ENCODE assay signal across 8 cellular contexts in the genomic region with DNA sequence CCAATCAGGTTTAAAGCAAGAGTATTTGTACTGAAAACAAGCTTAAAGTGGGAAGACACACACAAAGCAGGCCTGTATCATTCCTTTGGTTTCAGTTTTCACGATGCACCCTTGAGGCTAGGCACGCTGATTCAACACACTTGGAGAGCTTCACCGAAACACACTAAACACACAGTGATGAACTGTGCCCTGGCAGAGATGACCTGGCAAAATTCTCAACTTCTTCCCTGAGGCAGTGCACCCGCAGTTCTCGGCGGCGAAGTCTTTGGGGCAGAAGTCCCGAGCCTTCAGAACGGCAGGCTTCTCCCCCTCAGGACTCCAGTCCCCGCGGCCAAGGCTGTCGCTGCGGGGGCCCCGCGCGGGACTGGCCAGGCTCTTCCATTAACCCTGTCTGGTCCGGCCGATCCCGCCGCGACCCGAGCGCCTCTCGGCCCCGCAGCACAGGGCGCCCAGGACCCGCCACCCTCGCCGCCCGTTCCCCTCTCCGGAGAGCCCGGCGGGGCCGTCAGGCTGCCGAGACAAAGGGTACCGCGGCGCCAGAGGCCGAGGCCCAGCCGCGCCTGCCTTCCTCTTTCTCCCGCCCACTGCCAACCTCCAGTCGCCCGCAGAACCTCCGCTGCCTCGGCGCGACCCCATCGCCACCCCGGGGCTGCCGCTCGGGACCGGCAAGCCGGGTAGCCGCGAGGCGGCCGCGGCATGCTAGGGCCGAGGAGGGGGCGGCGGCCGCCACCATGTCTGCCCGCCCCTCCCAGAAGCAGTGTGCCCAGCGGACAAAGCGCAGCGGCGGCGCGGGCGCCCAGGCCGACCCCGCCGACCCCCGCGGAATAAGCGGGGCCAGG. TPM values are rescaled to one million over a fixed set of nuclear protein-coding genes. Genes with fewer than 3 reads are reported as not detected.
DNase-seq lines count a peak whose midpoint lies in the region; ATAC-seq, FAIRE-seq and TF ChIP-seq lines count a peak whose summit lies in the region.

No MANE protein-coding gene starts in this region.

- RAD21 ChIA-PET in GM12878 (lab: Charles Lee; ENCODE audit: unreplicated experiment): interaction anchor here (0.9 to 2.5 kb wide), 4 partner anchors 24 to 70 kb away, joined by 3 to 14 read pairs (median 6); partner anchors contain the start of gene USP8

- no peaks in the 10 kb centered on the region for H3K27me3 ChIP-seq in GM12878 (replicated peaks in 1 of 2; ENCODE audit: control insufficient read depth in 2 of 2, insufficient read depth in 2 of 2, low read length in 1 of 2)
- H3K27me3 ChIP-seq in iPS DF 6.9 (ENCODE audit: control insufficient read depth, insufficient read depth, low read length): no peaks in the 10 kb centered on the region
- H3K27me3 ChIP-seq in sigmoid colon: no peaks in the 10 kb centered on the region

- peak overlapping the region; percentile 99 for H3K27ac Mint-ChIP-seq in T-helper 2 cell treated with Interferon-gamma antibody and Interleukin-4, amounts not matched to agents 5 μg/mL and 100 μg/mL, for 36 hours

- no peaks in the 10 kb centered on the region for H3K9me3 Mint-ChIP-seq in T-helper 2 cell treated with Interferon-gamma antibody and Interleukin-4, amounts not matched to agents 5 μg/mL and 100 μg/mL, for 36 hours

- no peak for TF ChIP-seq RAD21 in GM12878 (IDR thresholded peaks at IDR 0.05; ENCODE audit: insufficient read depth, low read depth, low read length)

- no TSS peak for BruUV-seq in GM12878 (replicated peaks; lab: Mats Ljungman, UMichigan)

- peaks cover 58% of the 10 kb centered on the region for H3K36me3 Mint-ChIP-seq in T-helper 2 cell treated with Interferon-gamma antibody and Interleukin-4, amounts not matched to agents 5 μg/mL and 100 μg/mL, for 36 hours (ENCODE audit: low read depth)

- H3K79me2 ChIP-seq in GM12878 (ENCODE audit: control insufficient read depth, insufficient read depth, low read length): peaks cover 94% of the 10 kb centered on the region

- H3K36me3 ChIP-seq in GM12878 (ENCODE audit: control insufficient read depth in 2 of 2, insufficient read depth in 2 of 2, low read length in 1 of 2) (peaks cover 0 to 8% of the 10 kb centered on the region in 2 experiments; a peak in 2 of 4 replicates), iPS DF 6.9 (ENCODE audit: control insufficient read depth, insufficient read depth, low read length) (no peaks in the 10 kb centered on the region), sigmoid colon (peaks cover 0 to 1% (median 0%) of the 10 kb centered on the region in 4 donors)

- peak overlapping the region; percentile 82 for H3K4me3 ChIP-seq in GM12878
- peak overlapping the region; percentile 97 for H3K4me3 ChIP-seq in iPS DF 6.9 (ENCODE audit: low read length)
- peak overlapping the region; percentile 82 to 95 (median 93) for H3K4me3 ChIP-seq in sigmoid colon

- H3K4me1 ChIP-seq in GM12878 (ENCODE audit: control insufficient read depth, insufficient read depth, low read length) (peaks cover 10% of the 10 kb centered on the region), iPS DF 6.9 (ENCODE audit: control insufficient read depth, insufficient read depth, low read length) (peaks cover 1% of the 10 kb centered on the region; the same call in 1 of the 2 replicates), sigmoid colon (peaks cover 0 to 57% (median 51%) of the 10 kb centered on the region in 4 donors)

- WGBS in GM12878 (ENCODE audit: insufficient coverage, insufficient replicate concordance, low lambda C conversion rate, missing lambda C conversion rate): under 1% methylated on average over 62 of the region's 77 CpGs
- WGBS in iPS DF 6.9 (ENCODE audit: insufficient coverage, insufficient read length): no CpG with 5 or more reads among the region's 77 CpGs
- 0% methylated on average over 77 of the region's 77 CpGs for WGBS in sigmoid colon, 2 donors

- in situ Hi-C loops in GM12878 (cut with MboI): loop anchor here (10.0 kb wide), 2 partner anchors 91 to 551 kb away; partner anchors contain the start of gene AP4E1

- ATAC-seq in GM21576 (IDR thresholded peaks at IDR 0.05; ENCODE audit: unreplicated experiment) (peak; percentile 27), GM12878 (peak; percentile 39)

- POLR2A ChIA-PET in GM12878 (lab: Charles Lee): interaction anchor here (0.5 to 2.3 kb wide), 9 partner anchors 11 to 741 kb away, joined by 3 to 9 read pairs (median 5); partner anchors contain the start of genes TNFAIP8L3 and USP8

- DNase-seq in EH (ENCODE audit: low read depth) (peak; percentile 89), KG1 (lab: John Stamatoyannopoulos, UW) (peak; percentile 69), GM12878 (ENCODE audit: low read depth, low spot score) (peak; percentile 50), iPS DF 6.9 (ENCODE audit: low read depth, low spot score) (no peak), sigmoid colon (peak; percentile 73), 8988T (no peak)
- peak; percentile 69 for DNase-seq in T-helper 2 cell treated with Interferon-gamma antibody and Interleukin-4, amounts not matched to agents 5 μg/mL and 100 μg/mL, for 36 hours (ENCODE audit: low spot score)

- TF ChIP-seq POLR2A in GM12878 (IDR thresholded peaks at IDR 0.05; ENCODE audit: low read depth, low read length) (peak; percentile 60), sigmoid colon (IDR thresholded peaks at IDR 0.05) (peak in 1 of 2 donors; percentile 43)

- H4K20me1 ChIP-seq in GM12878 (ENCODE audit: control insufficient read depth, insufficient read depth): no peaks in the 10 kb centered on the region; the same call in 1 of the 2 replicates

- CTCF ChIA-PET in GM12878 (lab: Yijun Ruan, JAX): interaction anchor here (0.6 to 1.7 kb wide), 7 partner anchors 19 to 1275 kb away, joined by 3 to 4 read pairs (median 3); partner anchors contain the start of gene USP8

- peak overlapping the region; percentile 98 for H3K9ac ChIP-seq in GM12878 (ENCODE audit: control insufficient read depth, insufficient read depth, low read length)

- peak overlapping the region; percentile 85 for H3K4me3 Mint-ChIP-seq in T-helper 2 cell treated with Interferon-gamma antibody and Interleukin-4, amounts not matched to agents 5 μg/mL and 100 μg/mL, for 36 hours

- peak overlapping the region; percentile 91 for H3K27ac ChIP-seq in GM12878 (ENCODE audit: control insufficient read depth, insufficient read depth)
- no peak overlapping the region for H3K27ac ChIP-seq in iPS DF 6.9 (ENCODE audit: low read length)
- H3K27ac ChIP-seq in sigmoid colon: peak overlapping the region; percentile 95 to 100 (median 98)

- intact Hi-C loops in GM12878 (cut with micrococcal nuclease; ENCODE audit: unreplicated experiment) (loop anchor here (2.0 to 10.0 kb wide), 2 partner anchors 91 to 131 kb away; no protein-coding TSS in a partner anchor), sigmoid colon (cut with DNase I) (loop anchor here (2.0 to 10.0 kb wide), 6 partner anchors 71 to 1309 kb away; partner anchors contain the start of genes AP4E1, COPS2, SECISBP2L and SPPL2A)

- peaks cover 47% of the 10 kb centered on the region for H3K4me1 Mint-ChIP-seq in T-helper 2 cell treated with Interferon-gamma antibody and Interleukin-4, amounts not matched to agents 5 μg/mL and 100 μg/mL, for 36 hours (ENCODE audit: low read depth)

- SMC1A ChIA-PET in GM12878 (lab: Charles Lee; ENCODE audit: uncharacterized antibody, unreplicated experiment): interaction anchor here (0.6 to 7.2 kb wide), 9 partner anchors 11 to 174 kb away, joined by 3 to 38 read pairs (median 3); partner anchors contain the start of gene USP8

- H3K9me3 ChIP-seq in GM12878 (replicated peaks; ENCODE audit: control insufficient read depth, insufficient read depth, low read length) (no peaks in the 10 kb centered on the region), iPS DF 6.9 (ENCODE audit: control insufficient read depth, insufficient read depth, low read length) (no peaks in the 10 kb centered on the region), sigmoid colon (no peaks in the 10 kb centered on the region)

- TF ChIP-seq CTCF in GM12878 (IDR thresholded peaks at IDR 0.05 in 2 of 3, conservative IDR thresholded peaks at IDR 0.05 in 1 of 3; ENCODE audit: control insufficient read depth in 2 of 3, extremely low read depth in 1 of 3, insufficient read depth in 1 of 3, low read depth in 3 of 3, low read length in 3 of 3): no peak
- TF ChIP-seq CTCF in sigmoid colon (IDR thresholded peaks at IDR 0.05): no peak

- peaks cover 2% of the 10 kb centered on the region for H3K27me3 Mint-ChIP-seq in T-helper 2 cell treated with Interferon-gamma antibody and Interleukin-4, amounts not matched to agents 5 μg/mL and 100 μg/mL, for 36 hours (ENCODE audit: low read depth)

- peak; percentile 13 for FAIRE-seq in GM12878 (lab: Jason Lieb, UNC)

- no peak for TF ChIP-seq EP300 in GM12878 (IDR thresholded peaks at IDR 0.05; ENCODE audit: borderline replicate concordance in 1 of 2, control insufficient read depth in 1 of 2, low read depth in 2 of 2, low read length in 2 of 2)
- no peak for TF ChIP-seq EP300 in sigmoid colon (IDR thresholded peaks at IDR 0.05)

- peak overlapping the region; percentile 24; the same call in 1 of the 2 replicates for H2AFZ ChIP-seq in GM12878 (ENCODE audit: control insufficient read depth, low read depth, low read length)

- peak overlapping the region; percentile 84 for H3K4me2 ChIP-seq in GM12878 (ENCODE audit: control insufficient read depth, insufficient read depth)

RNA-seq across cellular contexts. Expression of gene GABPB1, which starts 0.8 kb away (rescaled TPM):
- total RNA-seq in GM12878 (2013; cell fraction: nucleolus; rRNA removed): 64.7 and 67.7 TPM in 2 replicates
- 44.2 and 49.8 TPM in 2 replicates for total RNA-seq in GM12878 (2014; rRNA removed)
- total RNA-seq in GM12878 (2014; rRNA removed; fragmentation: Illumina TruSeq; extraction: Trizol): 40.2 and 42.3 TPM in 2 replicates
- total RNA-seq in GM12878 (2021): 32.4 and 35.9 TPM in 2 replicates
- polyA plus RNA-seq in GM12878 (2011; ENCODE audit: low read depth): 14.6 TPM
- 48.2 and 56.6 TPM in 2 replicates for polyA plus RNA-seq in GM12878 (2011; rRNA removed)
- 38.6 and 42.3 TPM in 2 replicates for polyA plus RNA-seq in GM12878 (2011; cell fraction: cytosol; rRNA removed)
- polyA plus RNA-seq in GM12878 (2011; cell fraction: nucleus; rRNA removed): 32.4 and 37.6 TPM in 2 replicates
- 16.2 and 19.1 TPM in 2 replicates for polyA plus RNA-seq in GM12878 (2012)
- 37.3 and 45.5 TPM in 2 replicates for polyA plus RNA-seq in GM12878 (2014; fragmentation: Illumina TruSeq; extraction: Trizol)
- polyA plus RNA-seq in GM12878 (2014; fragmentation: Nextera tagmentation; extraction: Ambion mirVana): 10 to 100 TPM; 13.9 to 18.2 TPM
- polyA plus RNA-seq in GM12878 (2014; rRNA removed): 37.9 and 38.9 TPM in 2 replicates
- 10 to 100 TPM; 40.8 to 41.6 TPM for polyA plus RNA-seq in GM12878 (2016; fragmentation: Nextera tagmentation; extraction: Ambion mirVana)
- polyA minus RNA-seq in GM12878 (2011; rRNA and poly(A)+ RNA removed): 43.0 and 70.3 TPM in 2 replicates
- 17.0 and 22.8 TPM in 2 replicates for polyA minus RNA-seq in GM12878 (2011; cell fraction: cytosol; rRNA and poly(A)+ RNA removed)
- polyA minus RNA-seq in GM12878 (2011; cell fraction: nucleus; rRNA and poly(A)+ RNA removed): 17.2 and 20.6 TPM in 2 replicates
- total RNA-seq in sigmoid colon: 10 to 100 TPM; 11.4 to 17.5 (median 14.6) TPM
- 1 to 10 TPM; 5.4 to 8.4 (median 7.6) TPM for polyA plus RNA-seq in sigmoid colon

Comparison
In these comparisons a context has a peak if more than half of its experiments do, and no peak if none do; other contexts are left out.
1. DNase-seq: peak in EH (single experiment), KG1 (single experiment), T-helper 2 cell treated with Interferon-gamma antibody and Interleukin-4, amounts not matched to agents 5 μg/mL and 100 μg/mL, for 36 hours (single experiment), GM12878 (single experiment) and sigmoid colon (single experiment); none in iPS DF 6.9 (single experiment) and 8988T (single experiment).
2. Peak in every context shown above with its lines, with median percentiles within 50 percentile points of each other: H3K4me3 ChIP-seq.